In the genomic region with DNA sequence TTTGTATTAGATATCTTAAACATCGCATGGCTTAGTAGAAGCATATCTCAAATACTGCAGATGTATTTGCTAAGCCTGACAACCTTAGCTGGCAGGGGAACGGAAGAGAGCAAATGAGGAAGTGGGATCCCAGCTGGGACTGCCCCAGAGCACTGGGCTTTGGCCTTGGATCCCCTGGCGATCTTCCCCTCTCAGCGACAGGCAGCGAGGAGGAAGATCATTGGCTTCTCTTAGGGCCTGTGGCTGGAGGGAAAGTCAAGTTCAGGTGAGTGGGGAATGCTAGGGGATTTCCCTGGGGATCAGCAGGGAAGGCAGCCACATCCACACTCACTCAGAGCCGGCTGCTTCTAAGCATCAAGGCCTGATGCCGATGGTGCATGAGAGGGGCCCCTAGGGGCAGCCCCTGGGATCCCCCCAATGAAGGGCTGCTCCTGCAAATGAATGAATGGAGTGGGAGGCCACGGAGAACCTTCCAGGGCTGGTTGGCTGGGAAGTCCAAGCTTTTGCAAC, we compare ENCODE assay signal across 9 cellular contexts. TPM values are rescaled to one million over a fixed set of nuclear protein-coding genes. Genes with fewer than 3 reads are reported as not detected.
DNase-seq lines count a peak whose midpoint lies in the region; ATAC-seq and TF ChIP-seq lines count a peak whose summit lies in the region.
"Had no signal": no experiment of that assay in that cellular context is flagged by ENCODE, and none has a peak within 500 bp of the region (broad histone marks: within the 10 kb centered on the region; RNA-seq: fewer than 3 reads in every experiment).

No MANE protein-coding gene starts in this region.

- CTCF ChIA-PET in CD8-positive, alpha-beta T cell (lab: Charles Lee), result interaction anchor here (1.3 to 13.8 kb wide), 2 partner anchors 196 to 228 kb away, joined by 3 to 220 read pairs; no protein-coding TSS in a partner anchor

- H3K9me3 ChIP-seq in CD8-positive, alpha-beta T cell (ENCODE audit: low read length), result no peaks in the 10 kb centered on the region

- no peak for TF ChIP-seq CTCF in GM13976 (IDR thresholded peaks at IDR 0.05; ENCODE audit: borderline replicate concordance, control extremely low read depth, extremely low read depth, insufficient read depth, missing control alignments)
- TF ChIP-seq CTCF in CD8-positive, alpha-beta T cell (IDR thresholded peaks at IDR 0.05), result no peak

- in situ Hi-C loops in GM13976 (cut with MboI; ENCODE audit: low sequenced_read_pairs, unreplicated experiment) (loop anchor here (5.0 to 25.0 kb wide), 2 partner anchors 195 to 600 kb away; no protein-coding TSS in a partner anchor), KBM-7 (cut with MboI; ENCODE audit: low pct_unique_long_range_greater_than_20kb, low sequenced_read_pairs) (loop anchor here (25.0 kb wide), 1 partner anchor 200 kb away; no protein-coding TSS in a partner anchor)

- DNase-seq in GM13976 (ENCODE audit: low spot score), result peak; percentile 69
- DNase-seq in KBM-7, result peak; percentile 80
- DNase-seq in left ventricle myocardium superior, result peak; percentile 40
- DNase-seq in NCI-H774 (lab: John Stamatoyannopoulos, UW), result no peak
- no peak for DNase-seq in CD8-positive, alpha-beta T cell
- no peak for DNase-seq in NCI-H1436 (lab: John Stamatoyannopoulos, UW)
- no peak for DNase-seq in cerebellar cortex (ENCODE audit: low spot score)

- no peaks in the 10 kb centered on the region for H3K36me3 ChIP-seq in CD8-positive, alpha-beta T cell (ENCODE audit: insufficient read depth, low read length)

- ATAC-seq in GM21723 (IDR thresholded peaks at IDR 0.05; ENCODE audit: unreplicated experiment) (peak; percentile 86), left ventricle myocardium superior (peak; percentile 24)
- ATAC-seq in CD8-positive, alpha-beta T cell, result no peak
- ATAC-seq: HCT116 had no signal

- no peaks in the 10 kb centered on the region for H3K4me1 ChIP-seq in CD8-positive, alpha-beta T cell (ENCODE audit: insufficient read depth, low read length)

- no peak overlapping the region for H3K4me3 Mint-ChIP-seq in CD8-positive, alpha-beta T cell

- peaks cover 4% of the 10 kb centered on the region for H3K27me3 Mint-ChIP-seq in CD8-positive, alpha-beta T cell (ENCODE audit: low read depth)

- H3K27me3 ChIP-seq in CD8-positive, alpha-beta T cell (ENCODE audit: insufficient read depth, low read length), result no peaks in the 10 kb centered on the region

- intact Hi-C loops in left ventricle myocardium superior (cut with micrococcal nuclease), result no loop called here
- intact Hi-C loops in CD8-positive, alpha-beta T cell (cut with DNase I, micrococcal nuclease), result no loop called here

- no peak overlapping the region for H3K27ac Mint-ChIP-seq in CD8-positive, alpha-beta T cell

- peaks cover 6% of the 10 kb centered on the region for H3K4me1 Mint-ChIP-seq in CD8-positive, alpha-beta T cell (ENCODE audit: low read depth)

- H3K27ac ChIP-seq in CD8-positive, alpha-beta T cell (ENCODE audit: low read depth, low read length), result no peak overlapping the region

- no peaks in the 10 kb centered on the region for H3K9me3 Mint-ChIP-seq in CD8-positive, alpha-beta T cell

- POLR2A ChIA-PET in CD8-positive, alpha-beta T cell (lab: Charles Lee), result no interaction called here

- no peaks in the 10 kb centered on the region for H3K36me3 Mint-ChIP-seq in CD8-positive, alpha-beta T cell

- H3K4me3 ChIP-seq in CD8-positive, alpha-beta T cell (ENCODE audit: low read depth, low read length), result no peak overlapping the region

RNA-seq across cellular contexts. Expression of a gene that starts 42.0 kb away (rescaled TPM):
- total RNA-seq in left ventricle myocardium superior, result not detected
- not detected for total RNA-seq in CD8-positive, alpha-beta T cell

Comparison
In these comparisons a context has a peak if more than half of its experiments do, and no peak if none do; other contexts are left out.
1. DNase-seq: peak in GM13976 (single experiment), KBM-7 (single experiment) and left ventricle myocardium superior (single experiment); none in NCI-H774 (single experiment), CD8-positive, alpha-beta T cell (0 of 7), NCI-H1436 (single experiment) and cerebellar cortex (single experiment).